In genomic region chr15:56042982-56043980, GRCh38 we compare ENCODE assay signal across 8 cellular contexts. TPM values are rescaled to one million over a fixed set of nuclear protein-coding genes. Genes with fewer than 3 reads are reported as not detected.
DNase-seq lines count a peak whose midpoint lies in the region; ATAC-seq and TF ChIP-seq lines count a peak whose summit lies in the region.

No MANE protein-coding gene starts in this region.

- no peaks in the 10 kb centered on the region for H3K9me3 Mint-ChIP-seq in GM23338

- H3K4me1 ChIP-seq in GM23338 (ENCODE audit: insufficient read depth), result 0 out of 2 replicates have a peak, but pooled peaks cover 5% of the 10 kb centered on the region

- no peaks in the 10 kb centered on the region for H3F3A ChIP-seq in GM23338 (replicated peaks; ENCODE audit: low read depth)

- H3K4me2 ChIP-seq in GM23338, result peak overlapping the region; percentile 50

- no peaks in the 10 kb centered on the region for H3K79me2 ChIP-seq in GM23338 (replicated peaks; ENCODE audit: insufficient read depth)

- no peak overlapping the region for H3K4me3 Mint-ChIP-seq in GM23338

- TF ChIP-seq CTCF in 22Rv1 (IDR thresholded peaks at IDR 0.05) (no peak), GM23338 (conservative IDR thresholded peaks at IDR 0.05; ENCODE audit: low read depth in 2 of 2) (no peak), fibroblast of mammary gland (conservative IDR thresholded peaks at IDR 0.05; ENCODE audit: control insufficient read depth, insufficient read depth, low read depth, low read length) (no peak)

- H3K27ac Mint-ChIP-seq in GM23338, result no peak overlapping the region

- ATAC-seq in GM23338, result no peak
- no peak for ATAC-seq in GM21737 (IDR thresholded peaks at IDR 0.05; ENCODE audit: unreplicated experiment)
- no peak for ATAC-seq in GM21619 (IDR thresholded peaks at IDR 0.05; ENCODE audit: unreplicated experiment)

- H3K36me3 ChIP-seq in GM23338 (ENCODE audit: insufficient read depth), result no peaks in the 10 kb centered on the region

- H3K9me2 ChIP-seq in GM23338 (ENCODE audit: insufficient read depth), result peaks cover 10% of the 10 kb centered on the region; the same call in 1 of the 2 replicates

- peak overlapping the region; percentile 72 for H2AFZ ChIP-seq in GM23338

- H3K27me3 Mint-ChIP-seq in GM23338 (ENCODE audit: insufficient read depth, low read depth, poor library complexity), result peaks cover 3% of the 10 kb centered on the region

- H4K20me1 ChIP-seq in GM23338 (replicated peaks; ENCODE audit: insufficient read depth), result no peaks in the 10 kb centered on the region

- H3K4me3 ChIP-seq in GM23338, result no peak overlapping the region
- no peak overlapping the region for H3K4me3 ChIP-seq in fibroblast of mammary gland (ENCODE audit: control insufficient read depth, low read depth, low read length)

- H3K36me3 Mint-ChIP-seq in GM23338 (ENCODE audit: low read depth), result no peaks in the 10 kb centered on the region

- H3K27ac ChIP-seq in 22Rv1 (peak overlapping the region; percentile 20; the same call in 1 of the 2 replicates), GM23338 (ENCODE audit: low read depth) (no peak overlapping the region)

- no peaks in the 10 kb centered on the region for H3K27me3 ChIP-seq in GM23338 (ENCODE audit: insufficient read depth)

- DNase-seq in GM23338 (ENCODE audit: low spot score) (peak; percentile 6), fibroblast of mammary gland (ENCODE audit: low read depth) (peak; percentile 19), EL (no peak), HPDE6-E6E7 (ENCODE audit: extremely low spot score) (no peak)
- DNase-seq in activated CD4-positive, alpha-beta T cell treated with anti-CD3 and anti-CD28 coated beads, Interleukin-2, amount 50 U/mL, for 4 hours, result peak; percentile 6

- H3K4me1 Mint-ChIP-seq in GM23338, result peaks cover 14% of the 10 kb centered on the region

TF ChIP-seq in GM23338, 12 proteins besides CTCF, POLR2A, EP300 and RAD21:
- TF ChIP-seq NANOG (IDR thresholded peaks at IDR 0.05; ENCODE audit: borderline replicate concordance), result no peak
- TF ChIP-seq POLR2AphosphoS5 (IDR thresholded peaks at IDR 0.05; ENCODE audit: low read depth), result no peak
- TF ChIP-seq ZNF331 (CRISPR knock-in tag; IDR thresholded peaks at IDR 0.05; ENCODE audit: low read depth), result no peak
- TF ChIP-seq ETS1 (IDR thresholded peaks at IDR 0.05), result no peak
- no peak for TF ChIP-seq EZH2phosphoT487 (IDR thresholded peaks at IDR 0.05; ENCODE audit: unreplicated experiment)
- TF ChIP-seq REST (IDR thresholded peaks at IDR 0.05; ENCODE audit: unreplicated experiment), result no peak
- no peak for TF ChIP-seq ZNF114 (CRISPR knock-in tag; IDR thresholded peaks at IDR 0.05)
- no peak for TF ChIP-seq EZH2 (IDR thresholded peaks at IDR 0.05; ENCODE audit: low read depth, unreplicated experiment)
- no peak for TF ChIP-seq CREB1 (CRISPR knock-in tag; IDR thresholded peaks at IDR 0.05; ENCODE audit: low read depth)

RNA-seq across cellular contexts. Expression of gene NEDD4, which starts 49.9 kb away (rescaled TPM):
- 6.6 and 7.2 TPM in 2 replicates for total RNA-seq in GM23338 (2014; rRNA removed; shearing (Covaris generic))
- polyA plus RNA-seq in GM23338 (2016; fragmentation: Nextera tagmentation; extraction: Ambion mirVana), result 2.1 and 2.5 TPM in 2 replicates

Comparison
In these comparisons a context has a peak if more than half of its experiments do, and no peak if none do; other contexts are left out.
1. DNase-seq: peak in GM23338 (single experiment), activated CD4-positive, alpha-beta T cell treated with anti-CD3 and anti-CD28 coated beads, Interleukin-2, amount 50 U/mL, for 4 hours (2 of 2) and fibroblast of mammary gland (single experiment); none in EL (single experiment) and HPDE6-E6E7 (single experiment).